In genomic region chrX:145549476-145549875, GRCh38 we compare ENCODE assay signal across 23 cellular contexts.
"Had no signal": no experiment of that assay in that cellular context is flagged by ENCODE, and none has a peak within 500 bp of the region (broad histone marks: within the 10 kb centered on the region; RNA-seq: fewer than 3 reads in every experiment).

No MANE protein-coding gene starts in this region.

- ATAC-seq: Panc1, PC-3, SK-N-SH treated with all-trans-retinoic acid at 6 μM for 48 hours, T-helper 17 cell had no signal

- H3K9me3 ChIP-seq: MG63 had no signal

- H3K27ac ChIP-seq: RWPE1 had no signal

- H3K36me3 ChIP-seq: MG63 had no signal

- H3K27me3 ChIP-seq: MG63 had no signal

- DNase-seq: KBM-7; MG63; NCI-H1092 treated with DMSO at 0.1 percent for 48 hours; NCI-H1417 treated with DMSO at 0.1 percent for 48 hours; NCI-H146; NCI-H1694 treated with DMSO at 0.1 percent for 48 hours; NCI-H1930; NCI-H2081; NCI-H2107; NCI-H226; NCI-H446; NCI-H510A; NCI-H524 treated with DMSO at 0.1 percent for 48 hours; NCI-H69; NCI-H774; NK-92 treated with Interleukin-12 subunit alpha and Interleukin-12 subunit beta, amount 100 ng/mL, for 24 hours; PC-3; SHP77; T-helper 1 cell; T-helper 17 cell had no signal

- H3K4me3 ChIP-seq: MG63 had no signal
